ENCODE assay signal across 1 cellular context in the genomic region with DNA sequence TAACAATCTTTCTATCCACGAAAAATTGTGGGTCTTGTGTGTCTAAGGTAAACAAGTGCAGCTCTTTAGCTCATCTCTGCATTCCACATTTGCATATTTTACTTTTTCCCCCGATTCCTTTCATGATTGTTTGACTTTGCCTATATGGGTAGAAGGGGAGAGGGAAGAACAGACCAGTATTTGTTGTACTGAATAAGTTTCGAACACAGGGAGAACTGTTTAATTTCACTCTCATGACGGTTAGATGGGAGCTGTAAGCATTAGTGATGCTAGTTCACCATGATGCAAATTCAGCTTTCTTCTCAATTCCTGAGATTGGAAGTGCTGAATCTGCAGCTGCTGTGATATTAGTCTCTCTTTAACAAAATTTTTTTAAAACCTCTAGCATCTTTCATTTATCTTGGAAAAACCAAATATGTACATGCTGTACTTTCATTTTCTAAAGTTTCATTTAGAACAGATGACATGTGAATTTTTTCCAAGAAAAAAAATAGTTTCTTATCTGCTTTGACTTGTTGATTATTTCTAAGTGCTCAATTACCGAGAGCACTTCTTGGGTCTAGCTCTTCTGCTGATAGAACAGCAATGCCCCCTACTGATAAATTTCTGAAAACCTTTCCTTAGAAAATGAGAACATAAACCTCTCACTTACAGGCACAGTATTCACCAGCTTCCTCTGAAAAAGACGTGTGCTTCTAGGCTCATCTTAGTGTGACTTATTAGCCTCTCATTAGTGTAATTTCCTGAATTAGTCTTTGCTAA.
TF ChIP-seq lines count a peak whose summit lies in the region.

No MANE protein-coding gene starts in this region.

TF ChIP-seq in HCT116, 20 proteins besides CTCF, POLR2A, EP300 and RAD21 (continued from another document):
- TF ChIP-seq, protein P1, sequence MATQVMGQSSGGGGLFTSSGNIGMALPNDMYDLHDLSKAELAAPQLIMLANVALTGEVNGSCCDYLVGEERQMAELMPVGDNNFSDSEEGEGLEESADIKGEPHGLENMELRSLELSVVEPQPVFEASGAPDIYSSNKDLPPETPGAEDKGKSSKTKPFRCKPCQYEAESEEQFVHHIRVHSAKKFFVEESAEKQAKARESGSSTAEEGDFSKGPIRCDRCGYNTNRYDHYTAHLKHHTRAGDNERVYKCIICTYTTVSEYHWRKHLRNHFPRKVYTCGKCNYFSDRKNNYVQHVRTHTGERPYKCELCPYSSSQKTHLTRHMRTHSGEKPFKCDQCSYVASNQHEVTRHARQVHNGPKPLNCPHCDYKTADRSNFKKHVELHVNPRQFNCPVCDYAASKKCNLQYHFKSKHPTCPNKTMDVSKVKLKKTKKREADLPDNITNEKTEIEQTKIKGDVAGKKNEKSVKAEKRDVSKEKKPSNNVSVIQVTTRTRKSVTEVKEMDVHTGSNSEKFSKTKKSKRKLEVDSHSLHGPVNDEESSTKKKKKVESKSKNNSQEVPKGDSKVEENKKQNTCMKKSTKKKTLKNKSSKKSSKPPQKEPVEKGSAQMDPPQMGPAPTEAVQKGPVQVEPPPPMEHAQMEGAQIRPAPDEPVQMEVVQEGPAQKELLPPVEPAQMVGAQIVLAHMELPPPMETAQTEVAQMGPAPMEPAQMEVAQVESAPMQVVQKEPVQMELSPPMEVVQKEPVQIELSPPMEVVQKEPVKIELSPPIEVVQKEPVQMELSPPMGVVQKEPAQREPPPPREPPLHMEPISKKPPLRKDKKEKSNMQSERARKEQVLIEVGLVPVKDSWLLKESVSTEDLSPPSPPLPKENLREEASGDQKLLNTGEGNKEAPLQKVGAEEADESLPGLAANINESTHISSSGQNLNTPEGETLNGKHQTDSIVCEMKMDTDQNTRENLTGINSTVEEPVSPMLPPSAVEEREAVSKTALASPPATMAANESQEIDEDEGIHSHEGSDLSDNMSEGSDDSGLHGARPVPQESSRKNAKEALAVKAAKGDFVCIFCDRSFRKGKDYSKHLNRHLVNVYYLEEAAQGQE (IDR thresholded peaks at IDR 0.05; ENCODE audit: low read depth) = no peak
- no peak for TF ChIP-seq SIN3A (IDR thresholded peaks at IDR 0.05; ENCODE audit: low read depth)
- TF ChIP-seq SRF (IDR thresholded peaks at IDR 0.05; ENCODE audit: low read depth) = no peak
- no peak for TF ChIP-seq EZH2phosphoT487 (IDR thresholded peaks at IDR 0.05; ENCODE audit: borderline replicate concordance)
- TF ChIP-seq, protein P2, sequence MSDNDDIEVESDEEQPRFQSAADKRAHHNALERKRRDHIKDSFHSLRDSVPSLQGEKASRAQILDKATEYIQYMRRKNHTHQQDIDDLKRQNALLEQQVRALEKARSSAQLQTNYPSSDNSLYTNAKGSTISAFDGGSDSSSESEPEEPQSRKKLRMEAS (IDR thresholded peaks at IDR 0.05) = no peak
- no peak for TF ChIP-seq CBX3 (IDR thresholded peaks at IDR 0.05; ENCODE audit: low read depth)
- no peak for TF ChIP-seq ELF1 (IDR thresholded peaks at IDR 0.05; ENCODE audit: borderline replicate concordance, low read depth)
- TF ChIP-seq EZH2 (IDR thresholded peaks at IDR 0.05) = no peak
- no peak for TF ChIP-seq EGR1 (IDR thresholded peaks at IDR 0.05; ENCODE audit: low read depth)
- TF ChIP-seq FOSL1 (IDR thresholded peaks at IDR 0.05; ENCODE audit: low read depth) = no peak
